24 cellular contexts compared by ENCODE assay signal in genomic region chr13:47146136-47146535, GRCh38.
DNase-seq lines count a peak whose midpoint lies in the region; ATAC-seq and TF ChIP-seq lines count a peak whose summit lies in the region.
"Had no signal": no experiment of that assay in that cellular context is flagged by ENCODE, and none has a peak within 500 bp of the region (broad histone marks: within the 10 kb centered on the region; RNA-seq: fewer than 3 reads in every experiment).

No MANE protein-coding gene starts in this region.

- in situ Hi-C loops in astrocyte of the spinal cord (cut with HindIII; ENCODE audit: low sequenced_read_pairs), result no loop called here

- ATAC-seq in GM19467 (IDR thresholded peaks at IDR 0.05; ENCODE audit: unreplicated experiment), result no peak
- ATAC-seq: A549, left colon, right cardiac atrium, upper lobe of right lung had no signal

- no peak overlapping the region for H3K4me3 ChIP-seq in AG10803 (ENCODE audit: low read length)
- no peak overlapping the region for H3K4me3 ChIP-seq in HFF-Myc (replicated peaks; ENCODE audit: low read depth, low read length)
- H3K4me3 ChIP-seq in astrocyte of the spinal cord (ENCODE audit: low read depth, low read length), result no peak overlapping the region
- H3K4me3 ChIP-seq: A549, Peyer's patch, upper lobe of right lung had no signal

- intact Hi-C loops in posterior vena cava (cut with DNase I), result no loop called here

- TF ChIP-seq CTCF in AG10803 (conservative IDR thresholded peaks at IDR 0.05; ENCODE audit: low read length) (no peak), HFF-Myc (IDR thresholded peaks at IDR 0.05; ENCODE audit: low read depth, low read length, missing control alignments) (no peak), astrocyte of the spinal cord (IDR thresholded peaks at IDR 0.05; ENCODE audit: low read depth, low read length) (no peak)

- DNase-seq in AG10803 (ENCODE audit: low read depth) (peak; percentile 35), HFF-Myc (ENCODE audit: extremely low read depth, low read depth) (peak; percentile 14), astrocyte of the spinal cord (ENCODE audit: low read depth, low spot score) (peak; percentile 79), iris pigment epithelial cell (ENCODE audit: low read depth) (peak; percentile 62), posterior vena cava (ENCODE audit: low spot score) (no peak), NCI-H1436 (lab: John Stamatoyannopoulos, UW) (no peak)
- DNase-seq in activated CD8-positive, alpha-beta memory T cell treated with anti-CD3 and anti-CD28 coated beads for 24 hours, result no peak
- DNase-seq: activated CD4-positive, alpha-beta T cell treated with anti-CD3 and anti-CD28 coated beads for 4 hours; activated naive CD4-positive, alpha-beta T cell treated with anti-CD3 and anti-CD28 coated beads, Interleukin-2, amount 50 U/mL, for 16 hours; anterior cingulate cortex; C1 segment of cervical spinal cord; effector CD4-positive, alpha-beta T cell; left colon; naive B cell; NCI-H1092 treated with DMSO at 0.1 percent for 48 hours; NCI-H2081; NCI-H446 treated with DMSO at 0.1 percent for 48 hours; NK-92 treated with Interleukin-12 subunit alpha and Interleukin-12 subunit beta, amount 100 ng/mL, for 24 hours; occipital lobe; Peyer's patch; right cardiac atrium; upper lobe of right lung had no signal

Comparison
In these comparisons a context has a peak if more than half of its experiments do, and no peak if none do; other contexts are left out.
1. DNase-seq: peak in AG10803 (single experiment), HFF-Myc (single experiment), astrocyte of the spinal cord (single experiment) and iris pigment epithelial cell (single experiment); none in activated CD8-positive, alpha-beta memory T cell treated with anti-CD3 and anti-CD28 coated beads for 24 hours (single experiment), posterior vena cava (single experiment) and NCI-H1436 (single experiment).